1 cellular context compared by ENCODE assay signal in the genomic region with DNA sequence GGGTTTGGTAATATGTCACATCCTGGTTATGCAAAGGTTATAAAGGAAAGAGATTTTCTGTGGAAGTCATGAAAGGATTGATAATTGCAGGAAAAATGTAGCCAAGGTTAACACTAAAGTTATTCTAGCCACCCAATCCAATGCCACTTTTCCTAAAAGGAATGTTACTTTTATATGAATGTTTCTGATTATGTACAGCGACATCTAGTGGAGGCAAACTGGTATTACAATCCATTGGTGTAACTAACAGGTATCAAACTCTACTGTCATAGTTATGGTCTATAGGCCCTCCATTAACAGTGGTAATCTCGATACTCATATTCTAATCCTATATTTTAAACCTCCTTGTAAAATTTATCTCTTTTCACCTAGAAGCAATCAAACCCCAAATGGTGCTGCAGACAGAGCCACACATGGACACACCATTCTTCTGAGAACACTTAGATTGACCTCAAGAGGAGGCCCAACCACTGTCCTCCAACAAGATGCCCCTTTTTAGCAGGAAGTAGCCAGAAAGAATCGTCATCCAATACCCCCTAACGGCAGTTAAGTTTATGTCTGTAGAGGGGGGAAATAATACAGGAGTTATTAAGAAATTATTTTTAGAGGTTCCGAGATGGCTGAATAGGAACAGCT.
TF ChIP-seq lines count a peak whose summit lies in the region.

No MANE protein-coding gene starts in this region.

TF ChIP-seq in GM23338, 12 proteins besides CTCF, POLR2A, EP300 and RAD21 (continued from another document):
- TF ChIP-seq ETS1 (IDR thresholded peaks at IDR 0.05) (no peak), ZNF331 (CRISPR knock-in tag; IDR thresholded peaks at IDR 0.05; ENCODE audit: low read depth) (no peak), NANOG (IDR thresholded peaks at IDR 0.05; ENCODE audit: borderline replicate concordance) (no peak), JUNB (IDR thresholded peaks at IDR 0.05; ENCODE audit: unreplicated experiment) (no peak)
